In genomic region chr1:66331641-66332523, GRCh38 we compare ENCODE assay signal across 8 cellular contexts.
DNase-seq lines count a peak whose midpoint lies in the region; ATAC-seq, FAIRE-seq and TF ChIP-seq lines count a peak whose summit lies in the region.

No MANE protein-coding gene starts in this region.

- dilution Hi-C loops in keratinocyte (cut with MboI; ENCODE audit: extremely low pct_ligation_motif_present, low sequenced_read_pairs): no loop called here

- no peaks in the 10 kb centered on the region for H3K9me3 Mint-ChIP-seq in central memory CD8-positive, alpha-beta T cell

- ATAC-seq in HG02763 (IDR thresholded peaks at IDR 0.05; ENCODE audit: unreplicated experiment) (peak; percentile 20), T-helper 17 cell (peak; percentile 20)
- peak; percentile 8 for ATAC-seq in central memory CD8-positive, alpha-beta T cell (replicated peaks; ENCODE audit: extremely low read depth, poor library complexity, severe bottlenecking)

- peak; percentile 79 for DNase-seq in GM03348 (ENCODE audit: low spot score)
- peak in 2 of 3 donors; percentile 26 to 46 for DNase-seq in T-helper 17 cell
- DNase-seq in central memory CD8-positive, alpha-beta T cell (ENCODE audit: low spot score in 2 of 2): peak in 1 of 2 donors; percentile 30
- DNase-seq in keratinocyte (ENCODE audit: low read depth, low spot score): no peak
- peak in 2 of 3 donors; percentile 37 to 54 for DNase-seq in stimulated activated CD4-positive, alpha-beta T cell treated with anti-CD3 and anti-CD28 coated beads, Interleukin-12 subunit alpha, Interleukin-12 subunit beta, amount 100 ng/mL, for 48 hours (ENCODE audit: low read depth in 2 of 3, low spot score in 1 of 3)
- no peak for DNase-seq in NCI-H345 treated with DMSO at 0.1 percent for 48 hours (lab: John Stamatoyannopoulos, UW; ENCODE audit: unreplicated experiment)
- DNase-seq in NCI-H146 treated with DMSO at 0.1 percent for 48 hours (lab: John Stamatoyannopoulos, UW; ENCODE audit: unreplicated experiment): no peak

- peak overlapping the region; percentile 87 for H3K4me2 ChIP-seq in keratinocyte (ENCODE audit: control insufficient read depth, extremely low read depth, insufficient read depth, low read depth, low read length)

- FAIRE-seq in keratinocyte (lab: Jason Lieb, UNC): no peak

- no peaks in the 10 kb centered on the region for H3K27me3 Mint-ChIP-seq in T-helper 17 cell
- H3K27me3 Mint-ChIP-seq in central memory CD8-positive, alpha-beta T cell: no peaks in the 10 kb centered on the region

- H3K27ac ChIP-seq in keratinocyte (ENCODE audit: control insufficient read depth, insufficient read depth, low read length): peak overlapping the region; percentile 4

- H3K9ac ChIP-seq in keratinocyte (ENCODE audit: control insufficient read depth, extremely low read depth, insufficient read depth, low read length): peak overlapping the region; percentile 24

- no peaks in the 10 kb centered on the region for H3K79me2 ChIP-seq in keratinocyte (ENCODE audit: control insufficient read depth, insufficient read depth, low read length)

- H4K20me1 ChIP-seq in keratinocyte (ENCODE audit: control insufficient read depth, extremely low read depth, insufficient read depth, low read length): no peaks in the 10 kb centered on the region

- H3K36me3 ChIP-seq in keratinocyte (ENCODE audit: control insufficient read depth in 2 of 2, extremely low read depth in 1 of 2, insufficient read depth in 2 of 2, low read length in 2 of 2): no peaks in the 10 kb centered on the region

- H3K9me3 ChIP-seq in T-helper 17 cell (ENCODE audit: control insufficient read depth, low read length, poor library complexity, severe bottlenecking) (no peaks in the 10 kb centered on the region), keratinocyte (ENCODE audit: control insufficient read depth, low read depth, low read length) (no peaks in the 10 kb centered on the region)

- H3K4me3 Mint-ChIP-seq in T-helper 17 cell: peak overlapping the region; percentile 98
- H3K4me3 Mint-ChIP-seq in central memory CD8-positive, alpha-beta T cell: peak overlapping the region; percentile 93

- H3K4me3 ChIP-seq in keratinocyte (ENCODE audit: control insufficient read depth in 2 of 3, extremely low read depth in 1 of 3, insufficient read depth in 2 of 3, low read depth in 1 of 3, low read length in 3 of 3): peak overlapping the region; percentile 10 to 61 (median 14)

- H3K4me1 ChIP-seq in keratinocyte (ENCODE audit: control insufficient read depth, extremely low read depth, insufficient read depth, low read length): peaks cover 21% of the 10 kb centered on the region

- no peaks in the 10 kb centered on the region for H3K9me1 ChIP-seq in keratinocyte (ENCODE audit: control insufficient read depth, extremely low read depth, insufficient read depth, low read length)

- TF ChIP-seq CTCF in keratinocyte (optimal IDR thresholded peaks at IDR 0.05 in 1 of 3, IDR thresholded peaks at IDR 0.05 in 1 of 3, conservative IDR thresholded peaks at IDR 0.05 in 1 of 3; ENCODE audit: extremely low read depth in 1 of 3, insufficient read depth in 2 of 3, low read length in 3 of 3): peak in 2 of 3 experiments; percentile 20 to 27

- H3K27ac Mint-ChIP-seq in T-helper 17 cell: peak overlapping the region; percentile 98
- peak overlapping the region; percentile 98 for H3K27ac Mint-ChIP-seq in central memory CD8-positive, alpha-beta T cell (ENCODE audit: low read depth)

- H2AFZ ChIP-seq in keratinocyte (ENCODE audit: control insufficient read depth, low read length): peak overlapping the region; percentile 17

- H3K27me3 ChIP-seq in keratinocyte (ENCODE audit: control insufficient read depth, extremely low read depth, insufficient read depth, low read length): no peaks in the 10 kb centered on the region

- H3K4me1 Mint-ChIP-seq in T-helper 17 cell: peaks cover 43% of the 10 kb centered on the region
- H3K4me1 Mint-ChIP-seq in central memory CD8-positive, alpha-beta T cell: peaks cover 41% of the 10 kb centered on the region

- H3K36me3 Mint-ChIP-seq in T-helper 17 cell (ENCODE audit: low read depth): peaks cover 5% of the 10 kb centered on the region
- peaks cover 42% of the 10 kb centered on the region for H3K36me3 Mint-ChIP-seq in central memory CD8-positive, alpha-beta T cell (ENCODE audit: insufficient read depth)

Comparison
In these comparisons a context has a peak if more than half of its experiments do, and no peak if none do; other contexts are left out.
1. DNase-seq: peak in GM03348 (single experiment), T-helper 17 cell (2 of 3) and stimulated activated CD4-positive, alpha-beta T cell treated with anti-CD3 and anti-CD28 coated beads, Interleukin-12 subunit alpha, Interleukin-12 subunit beta, amount 100 ng/mL, for 48 hours (2 of 3); none in keratinocyte (single experiment), NCI-H345 treated with DMSO at 0.1 percent for 48 hours (single experiment) and NCI-H146 treated with DMSO at 0.1 percent for 48 hours (single experiment).
2. Peak in every context shown above with its lines, with median percentiles within 50 percentile points of each other: ATAC-seq.